ENCODE assay signal across 7 cellular contexts in genomic region chr1:173867141-173867752, GRCh38. TPM values are rescaled to one million over a fixed set of nuclear protein-coding genes. Genes with fewer than 3 reads are reported as not detected.
DNase-seq lines count a peak whose midpoint lies in the region; ATAC-seq, FAIRE-seq and TF ChIP-seq lines count a peak whose summit lies in the region.

No MANE protein-coding gene starts in this region.

- H3K4me1 ChIP-seq in HCT116 (ENCODE audit: control insufficient read depth in 1 of 2, insufficient read depth in 2 of 2, low read length in 2 of 2) (peaks cover 11 to 43% of the 10 kb centered on the region in 2 experiments; a peak in 3 of 4 replicates), endothelial cell of umbilical vein (ENCODE audit: control insufficient read depth, extremely low read depth, insufficient read depth, low read length) (peaks cover 48% of the 10 kb centered on the region)

- no peak for DNase-seq in HCT116 (ENCODE audit: low read depth, low spot score)
- no peak for DNase-seq in T-helper 2 cell treated with Interferon-gamma antibody and Interleukin-4, amounts not matched to agents 5 μg/mL and 100 μg/mL, for 36 hours (ENCODE audit: low spot score)
- DNase-seq in endothelial cell of umbilical vein (ENCODE audit: low read depth, low spot score): no peak
- DNase-seq in neural crest cell (ENCODE audit: low read depth, low spot score): no peak
- DNase-seq in NCI-H1092 (lab: John Stamatoyannopoulos, UW): no peak
- no peak for DNase-seq in occipital lobe (lab: John Stamatoyannopoulos, UW)

- H3K4me3 Mint-ChIP-seq in T-helper 2 cell treated with Interferon-gamma antibody and Interleukin-4, amounts not matched to agents 5 μg/mL and 100 μg/mL, for 36 hours: peak overlapping the region; percentile 98
- peak overlapping the region; percentile 100 for H3K4me3 Mint-ChIP-seq in neural crest cell

- peaks cover 39% of the 10 kb centered on the region; the same call in 1 of the 2 replicates for H4K20me1 ChIP-seq in HCT116 (ENCODE audit: insufficient read depth)
- peaks cover 8% of the 10 kb centered on the region for H4K20me1 ChIP-seq in endothelial cell of umbilical vein (replicated peaks; ENCODE audit: control insufficient read depth, extremely low read depth, insufficient read depth, low read length)

- TF ChIP-seq POLR2A in HCT116 (IDR thresholded peaks at IDR 0.05; ENCODE audit: borderline replicate concordance, extremely low read depth, insufficient read depth, insufficient read length) (no peak), endothelial cell of umbilical vein (IDR thresholded peaks at IDR 0.05; ENCODE audit: low read depth, low read length) (no peak)

- TF ChIP-seq CTCF in HCT116 (IDR thresholded peaks at IDR 0.05 in 2 of 3, conservative IDR thresholded peaks at IDR 0.05 in 1 of 3; ENCODE audit: borderline replicate concordance in 1 of 3, insufficient read depth in 1 of 3, low read depth in 2 of 3, low read length in 2 of 3) (no peak), endothelial cell of umbilical vein (IDR thresholded peaks at IDR 0.05; ENCODE audit: extremely low read depth in 1 of 2, insufficient read depth in 1 of 2, low read depth in 1 of 2, low read length in 2 of 2) (no peak), neural crest cell (conservative IDR thresholded peaks at IDR 0.05) (no peak)

- no peaks in the 10 kb centered on the region for H3K27me3 Mint-ChIP-seq in T-helper 2 cell treated with Interferon-gamma antibody and Interleukin-4, amounts not matched to agents 5 μg/mL and 100 μg/mL, for 36 hours (ENCODE audit: low read depth)
- peaks cover 8% of the 10 kb centered on the region for H3K27me3 Mint-ChIP-seq in neural crest cell (ENCODE audit: low read depth)

- BruUV-seq in HCT116 (replicated peaks; lab: Mats Ljungman, UMichigan): TSS peak; percentile 53
- TSS peak; percentile 57 for BruUV-seq in endothelial cell of umbilical vein (replicated peaks; lab: Mats Ljungman, UMichigan)

- H3K9me3 ChIP-seq in HCT116 (ENCODE audit: control insufficient read depth in 1 of 2, insufficient read depth in 1 of 2, low read depth in 1 of 2, low read length in 2 of 2): no peaks in the 10 kb centered on the region
- H3K9me3 ChIP-seq in endothelial cell of umbilical vein (replicated peaks; ENCODE audit: control insufficient read depth, insufficient read depth, low read length): no peaks in the 10 kb centered on the region

- H3K4me1 Mint-ChIP-seq in T-helper 2 cell treated with Interferon-gamma antibody and Interleukin-4, amounts not matched to agents 5 μg/mL and 100 μg/mL, for 36 hours (ENCODE audit: low read depth): peaks cover 52% of the 10 kb centered on the region
- peaks cover 62% of the 10 kb centered on the region for H3K4me1 Mint-ChIP-seq in neural crest cell

- H3K9me3 Mint-ChIP-seq in T-helper 2 cell treated with Interferon-gamma antibody and Interleukin-4, amounts not matched to agents 5 μg/mL and 100 μg/mL, for 36 hours: no peaks in the 10 kb centered on the region
- H3K9me3 Mint-ChIP-seq in neural crest cell: no peaks in the 10 kb centered on the region

- H2AFZ ChIP-seq in HCT116 (ENCODE audit: low read depth, low read length, poor library complexity, severe bottlenecking) (no peak overlapping the region), endothelial cell of umbilical vein (ENCODE audit: low read depth, low read length) (no peak overlapping the region)

- intact Hi-C loops in HCT116 (cut with micrococcal nuclease): loop anchor here (10.0 kb wide), 1 partner anchor 348 kb away; no protein-coding TSS in a partner anchor
- intact Hi-C loops in endothelial cell of umbilical vein (cut with micrococcal nuclease): loop anchor here (5.0 kb wide), 2 partner anchors 1120 to 1130 kb away; partner anchors contain the start of gene CACYBP

- peak overlapping the region; percentile 69 to 94 for H3K4me3 ChIP-seq in HCT116 (replicated peaks in 1 of 2; ENCODE audit: low read depth in 1 of 2, low read length in 2 of 2)
- H3K4me3 ChIP-seq in endothelial cell of umbilical vein (replicated peaks in 1 of 3; ENCODE audit: insufficient read depth in 1 of 3, low read depth in 1 of 3, low read length in 3 of 3): peak overlapping the region; percentile 36 to 99 (median 90)

- RAD21 ChIA-PET in HCT116 (lab: Charles Lee; ENCODE audit: low non-redundant PET in 1 of 2, low total read pairs in 2 of 2, uncharacterized antibody in 2 of 2, unreplicated experiment in 2 of 2): no interaction called here

- H3K27ac Mint-ChIP-seq in T-helper 2 cell treated with Interferon-gamma antibody and Interleukin-4, amounts not matched to agents 5 μg/mL and 100 μg/mL, for 36 hours: peak overlapping the region; percentile 99
- H3K27ac Mint-ChIP-seq in neural crest cell (ENCODE audit: unreplicated experiment): peak overlapping the region; percentile 99

- dilution Hi-C loops in endothelial cell of umbilical vein (cut with MboI; ENCODE audit: extremely low pct_ligation_motif_present, low sequenced_read_pairs): no loop called here

- peak overlapping the region; percentile 94 for H3K9ac ChIP-seq in HCT116 (ENCODE audit: low read length)
- H3K9ac ChIP-seq in endothelial cell of umbilical vein (replicated peaks; ENCODE audit: extremely low read depth, insufficient read depth, low read length): peak overlapping the region; percentile 74

- no peaks in the 10 kb centered on the region for H3K9me2 ChIP-seq in HCT116 (ENCODE audit: insufficient read depth)

- peak overlapping the region; percentile 91 for H3K27ac ChIP-seq in HCT116 (ENCODE audit: low read depth, low read length)
- peak overlapping the region; percentile 45 for H3K27ac ChIP-seq in endothelial cell of umbilical vein (ENCODE audit: insufficient read depth, low read depth, low read length)

- FAIRE-seq in endothelial cell of umbilical vein (lab: Jason Lieb, UNC): peak; percentile 64

- ATAC-seq in HCT116 (no peak; the same call in 1 of the 2 replicates), GM18907 (IDR thresholded peaks at IDR 0.05; ENCODE audit: unreplicated experiment) (no peak)

- POLR2A ChIA-PET in HCT116 (lab: Charles Lee) (interaction anchor here (1.3 to 2.2 kb wide), 4 partner anchors 10 to 155 kb away, joined by 4 to 11 read pairs (median 6); partner anchors contain the start of gene RC3H1), endothelial cell of umbilical vein (lab: Charles Lee) (interaction anchor here (0.7 to 2.5 kb wide), 3 partner anchors 14 to 43 kb away, joined by 3 to 18 read pairs (median 4); partner anchors contain the start of genes CENPL and DARS2)

- H3K9me1 ChIP-seq in endothelial cell of umbilical vein (replicated peaks; ENCODE audit: control insufficient read depth, extremely low read depth, insufficient read depth, low read length): no peaks in the 10 kb centered on the region

- H3K27me3 ChIP-seq in HCT116 (ENCODE audit: insufficient read depth, low read length) (no peaks in the 10 kb centered on the region), endothelial cell of umbilical vein (ENCODE audit: control insufficient read depth in 2 of 2, insufficient read depth in 2 of 2, low read length in 2 of 2) (no peaks in the 10 kb centered on the region)

- no peak for TF ChIP-seq RAD21 in HCT116 (IDR thresholded peaks at IDR 0.05; ENCODE audit: low read depth)

- H3K79me2 ChIP-seq in HCT116 (ENCODE audit: insufficient read depth, low read length) (peaks cover 38% of the 10 kb centered on the region), endothelial cell of umbilical vein (ENCODE audit: control insufficient read depth, insufficient read depth, low read length) (peaks cover 37% of the 10 kb centered on the region)

- H3K36me3 Mint-ChIP-seq in T-helper 2 cell treated with Interferon-gamma antibody and Interleukin-4, amounts not matched to agents 5 μg/mL and 100 μg/mL, for 36 hours (ENCODE audit: low read depth): peaks cover 56% of the 10 kb centered on the region
- peaks cover 52% of the 10 kb centered on the region for H3K36me3 Mint-ChIP-seq in neural crest cell (ENCODE audit: low read depth)

- H3K36me3 ChIP-seq in HCT116 (ENCODE audit: control insufficient read depth in 1 of 2, insufficient read depth in 2 of 2, low read length in 2 of 2) (peaks cover 33 to 43% of the 10 kb centered on the region in 2 experiments), endothelial cell of umbilical vein (ENCODE audit: control insufficient read depth in 2 of 2, extremely low read depth in 1 of 2, insufficient read depth in 2 of 2, low read length in 2 of 2) (peaks cover 18 to 40% of the 10 kb centered on the region in 2 experiments)

- peak overlapping the region; percentile 85 for H3K4me2 ChIP-seq in HCT116 (ENCODE audit: low read length)
- H3K4me2 ChIP-seq in endothelial cell of umbilical vein (ENCODE audit: insufficient read depth, low read length): peak overlapping the region; percentile 95

- CTCF ChIA-PET in HCT116 (lab: Charles Lee) (no interaction called here), endothelial cell of umbilical vein (lab: Charles Lee) (no interaction called here)

RNA-seq across cellular contexts. Expression of gene GAS5, which starts 0.5 kb away (rescaled TPM):
- total RNA-seq in HCT116 (2021; ENCODE audit: unreplicated experiment) (798 TPM), endothelial cell of umbilical vein (302 and 343 TPM in 2 replicates), neural crest cell (479 and 498 TPM in 2 replicates), occipital lobe (605 TPM)
- 1,128 and 1,575 TPM in 2 replicates for polyA plus RNA-seq in HCT116 (2012)
- polyA plus RNA-seq in endothelial cell of umbilical vein: 411 and 492 TPM in 2 replicates
- polyA plus RNA-seq in endothelial cell of umbilical vein (2011; cell fraction: cytosol; rRNA removed): 608 and 704 TPM in 2 replicates
- polyA plus RNA-seq in endothelial cell of umbilical vein (2011; cell fraction: nucleus; rRNA removed): 1,117 and 1,410 TPM in 2 replicates
- 417 and 489 TPM in 2 replicates for polyA plus RNA-seq in endothelial cell of umbilical vein (2012)
- 259 and 269 TPM in 2 replicates for polyA minus RNA-seq in endothelial cell of umbilical vein
- 308 TPM for polyA minus RNA-seq in endothelial cell of umbilical vein (2011; cell fraction: cytosol; rRNA and poly(A)+ RNA removed)
- polyA minus RNA-seq in endothelial cell of umbilical vein (2011; cell fraction: nucleus; rRNA and poly(A)+ RNA removed): 492 and 652 TPM in 2 replicates

RNA-seq across cellular contexts. Expression of gene ZBTB37, which starts 0.9 kb away (rescaled TPM):
- total RNA-seq in HCT116 (2021; ENCODE audit: unreplicated experiment): 9.5 TPM
- 1.2 and 1.5 TPM in 2 replicates for polyA plus RNA-seq in HCT116 (2012)
- total RNA-seq in endothelial cell of umbilical vein: 4.9 and 5.9 TPM in 2 replicates
- 0.73 and 0.94 TPM in 2 replicates for polyA plus RNA-seq in endothelial cell of umbilical vein
- polyA plus RNA-seq in endothelial cell of umbilical vein (2011; cell fraction: cytosol; rRNA removed): 0.61 and 0.68 TPM in 2 replicates
- polyA plus RNA-seq in endothelial cell of umbilical vein (2011; cell fraction: nucleus; rRNA removed): 4.2 and 4.9 TPM in 2 replicates
- polyA plus RNA-seq in endothelial cell of umbilical vein (2012): 1.1 and 1.6 TPM in 2 replicates
- 8.8 and 11.0 TPM in 2 replicates for polyA minus RNA-seq in endothelial cell of umbilical vein
- 3.4 TPM for polyA minus RNA-seq in endothelial cell of umbilical vein (2011; cell fraction: cytosol; rRNA and poly(A)+ RNA removed)
- polyA minus RNA-seq in endothelial cell of umbilical vein (2011; cell fraction: nucleus; rRNA and poly(A)+ RNA removed): 7.0 and 8.3 TPM in 2 replicates
- 15.7 and 18.3 TPM in 2 replicates for total RNA-seq in neural crest cell
- total RNA-seq in occipital lobe: 52.7 TPM

RNA-seq across cellular contexts. Expression of gene CENPL, which starts 42.6 kb away (rescaled TPM):
- total RNA-seq in HCT116 (2021; ENCODE audit: unreplicated experiment) (20.3 TPM), endothelial cell of umbilical vein (19.0 and 20.8 TPM in 2 replicates), neural crest cell (24.3 and 24.8 TPM in 2 replicates), occipital lobe (25.6 TPM)
- 5.6 and 9.4 TPM in 2 replicates for polyA plus RNA-seq in HCT116 (2012)
- 5.9 and 6.6 TPM in 2 replicates for polyA plus RNA-seq in endothelial cell of umbilical vein
- polyA plus RNA-seq in endothelial cell of umbilical vein (2011; cell fraction: cytosol; rRNA removed): 10.3 and 11.4 TPM in 2 replicates
- 6.2 and 8.4 TPM in 2 replicates for polyA plus RNA-seq in endothelial cell of umbilical vein (2011; cell fraction: nucleus; rRNA removed)
- polyA plus RNA-seq in endothelial cell of umbilical vein (2012): 5.4 and 14.6 TPM in 2 replicates
- 18.6 and 20.1 TPM in 2 replicates for polyA minus RNA-seq in endothelial cell of umbilical vein
- 22.5 TPM for polyA minus RNA-seq in endothelial cell of umbilical vein (2011; cell fraction: cytosol; rRNA and poly(A)+ RNA removed)
- 9.4 and 9.6 TPM in 2 replicates for polyA minus RNA-seq in endothelial cell of umbilical vein (2011; cell fraction: nucleus; rRNA and poly(A)+ RNA removed)

RNA-seq across cellular contexts. Expression of gene DARS2, which starts 42.8 kb away (rescaled TPM):
- total RNA-seq in HCT116 (2021; ENCODE audit: unreplicated experiment): 25.6 TPM
- 7.7 and 11.3 TPM in 2 replicates for polyA plus RNA-seq in HCT116 (2012)
- total RNA-seq in endothelial cell of umbilical vein: 30.5 and 33.6 TPM in 2 replicates
- polyA plus RNA-seq in endothelial cell of umbilical vein: 12.8 and 17.4 TPM in 2 replicates
- 20.5 TPM in 2 replicates for polyA plus RNA-seq in endothelial cell of umbilical vein (2011; cell fraction: cytosol; rRNA removed)
- 20.6 and 28.4 TPM in 2 replicates for polyA plus RNA-seq in endothelial cell of umbilical vein (2011; cell fraction: nucleus; rRNA removed)
- polyA plus RNA-seq in endothelial cell of umbilical vein (2012): 15.4 and 28.9 TPM in 2 replicates
- polyA minus RNA-seq in endothelial cell of umbilical vein: 30.8 and 36.8 TPM in 2 replicates
- 34.0 TPM for polyA minus RNA-seq in endothelial cell of umbilical vein (2011; cell fraction: cytosol; rRNA and poly(A)+ RNA removed)
- 17.7 and 24.9 TPM in 2 replicates for polyA minus RNA-seq in endothelial cell of umbilical vein (2011; cell fraction: nucleus; rRNA and poly(A)+ RNA removed)
- total RNA-seq in neural crest cell: 33.8 and 34.0 TPM in 2 replicates
- total RNA-seq in occipital lobe: 13.3 TPM

RNA-seq across cellular contexts. Expression of gene SERPINC1, which starts 49.9 kb away (rescaled TPM):
- total RNA-seq in HCT116 (2021; ENCODE audit: unreplicated experiment): 0.61 TPM
- 0.05 TPM in 2 replicates for polyA plus RNA-seq in HCT116 (2012)
- total RNA-seq in endothelial cell of umbilical vein: 0.35 TPM in 1 of 2 replicates, not detected in the other
- polyA plus RNA-seq in endothelial cell of umbilical vein: 0.05 and 0.06 TPM in 2 replicates
- 0.13 and 0.17 TPM in 2 replicates for polyA plus RNA-seq in endothelial cell of umbilical vein (2011; cell fraction: cytosol; rRNA removed)
- 0.40 and 0.60 TPM in 2 replicates for polyA plus RNA-seq in endothelial cell of umbilical vein (2011; cell fraction: nucleus; rRNA removed)
- not detected in 2 replicates for polyA plus RNA-seq in endothelial cell of umbilical vein (2012)
- polyA minus RNA-seq in endothelial cell of umbilical vein: 0.11 TPM in 1 of 2 replicates, not detected in the other
- polyA minus RNA-seq in endothelial cell of umbilical vein (2011; cell fraction: cytosol; rRNA and poly(A)+ RNA removed): not detected
- polyA minus RNA-seq in endothelial cell of umbilical vein (2011; cell fraction: nucleus; rRNA and poly(A)+ RNA removed): not detected in 2 replicates
- total RNA-seq in neural crest cell: 0.18 TPM in 1 of 2 replicates, not detected in the other
- total RNA-seq in occipital lobe: 0.94 TPM
